In the genomic region with DNA sequence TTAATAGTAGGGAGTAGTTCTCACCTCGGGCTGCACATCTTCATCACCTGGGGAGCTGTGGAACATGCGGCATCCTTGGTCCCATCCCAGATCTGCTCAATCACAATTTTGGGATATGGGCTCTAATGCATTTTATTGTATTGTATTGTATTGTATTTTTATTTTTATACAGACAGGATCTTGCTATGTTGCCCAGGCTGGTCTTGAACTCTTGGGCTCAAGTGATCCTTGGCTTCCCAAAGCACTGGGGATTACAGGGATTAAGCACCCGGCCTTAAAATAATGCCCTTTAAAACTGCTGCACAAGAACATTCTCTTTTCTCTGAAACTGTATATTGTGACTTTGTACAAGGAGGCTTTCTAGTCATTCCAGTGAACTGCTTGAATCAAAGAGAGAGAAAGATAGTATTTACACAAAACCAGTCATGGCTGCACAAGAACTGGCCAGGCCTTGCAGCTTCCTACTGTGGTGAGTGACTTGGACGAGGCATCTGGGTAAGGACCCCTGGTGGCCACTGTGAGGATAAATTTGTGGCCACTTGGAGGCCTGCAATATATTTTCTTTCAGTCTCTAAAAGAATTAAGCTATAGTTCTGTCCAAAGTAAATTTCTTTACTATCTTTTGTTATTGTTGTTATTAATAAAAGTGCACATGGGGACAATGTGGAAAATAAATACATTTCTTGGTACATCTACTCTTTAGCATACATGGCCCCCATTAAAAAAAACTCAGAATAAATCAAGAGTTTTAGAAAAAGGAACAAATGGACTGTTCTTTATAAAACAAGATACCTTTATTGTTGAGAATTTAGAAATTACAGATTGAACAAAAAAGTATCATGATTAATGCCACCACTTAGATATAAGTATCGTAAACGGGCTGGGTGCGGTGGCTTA, we compare ENCODE assay signal across 8 cellular contexts. TPM values are rescaled to one million over a fixed set of nuclear protein-coding genes. Genes with fewer than 3 reads are reported as not detected.
A peak's percentile ranks its signal among the peaks of the same experiment; 100 is the strongest.
DNase-seq lines count a peak whose midpoint lies in the region; ATAC-seq and TF ChIP-seq lines count a peak whose summit lies in the region.

No MANE protein-coding gene starts in this region.

- no peak overlapping the region for H3K9ac ChIP-seq in MM.1S (ENCODE audit: low read length)

- H3K27ac Mint-ChIP-seq in CD8-positive, alpha-beta memory T cell, result peak overlapping the region in 2 of 8 donors; percentile 1 to 76
- H3K27ac Mint-ChIP-seq in activated naive CD8-positive, alpha-beta T cell treated with anti-CD3 and anti-CD28 coated beads for 36 hours, result no peak overlapping the region

- H3K9me2 ChIP-seq in MM.1S (replicated peaks; ENCODE audit: insufficient read depth, low read length), result no peaks in the 10 kb centered on the region

- 72 to 78% (median 72%) methylated on average over 7 of the region's 7 CpGs for WGBS in psoas muscle, 3 donors

- no peaks in the 10 kb centered on the region for H3K9me3 Mint-ChIP-seq in CD8-positive, alpha-beta memory T cell
- no peaks in the 10 kb centered on the region for H3K9me3 Mint-ChIP-seq in activated naive CD8-positive, alpha-beta T cell treated with anti-CD3 and anti-CD28 coated beads for 36 hours

- H3K36me3 ChIP-seq in CD8-positive, alpha-beta memory T cell (ENCODE audit: insufficient read depth, low read length), result no peaks in the 10 kb centered on the region
- H3K36me3 ChIP-seq in MM.1S (replicated peaks; ENCODE audit: insufficient read depth, low read length), result no peaks in the 10 kb centered on the region
- peaks cover 2 to 18% of the 10 kb centered on the region in 2 donors for H3K36me3 ChIP-seq in psoas muscle (ENCODE audit: insufficient read depth in 1 of 2, low read depth in 1 of 2)

- ATAC-seq in GM21360 (IDR thresholded peaks at IDR 0.05; ENCODE audit: unreplicated experiment) (peak; percentile 65), Right ventricle myocardium superior (ENCODE audit: poor library complexity) (peak; percentile 68), psoas muscle (peak; percentile 74 to 79 (median 74)), GM21737 (IDR thresholded peaks at IDR 0.05; ENCODE audit: unreplicated experiment) (no peak)

- no peaks in the 10 kb centered on the region for H3K27me3 Mint-ChIP-seq in CD8-positive, alpha-beta memory T cell
- no peaks in the 10 kb centered on the region for H3K27me3 Mint-ChIP-seq in activated naive CD8-positive, alpha-beta T cell treated with anti-CD3 and anti-CD28 coated beads for 36 hours

- H3K9me3 ChIP-seq in CD8-positive, alpha-beta memory T cell (ENCODE audit: low read length), result no peaks in the 10 kb centered on the region
- H3K9me3 ChIP-seq in MM.1S (replicated peaks; ENCODE audit: insufficient read depth, low read length), result no peaks in the 10 kb centered on the region
- no peaks in the 10 kb centered on the region for H3K9me3 ChIP-seq in psoas muscle

- no peak overlapping the region for H3K4me3 Mint-ChIP-seq in CD8-positive, alpha-beta memory T cell
- no peak overlapping the region for H3K4me3 Mint-ChIP-seq in activated naive CD8-positive, alpha-beta T cell treated with anti-CD3 and anti-CD28 coated beads for 36 hours

- TF ChIP-seq CTCF in MM.1S (IDR thresholded peaks at IDR 0.05; ENCODE audit: low read length) (peak; percentile 86), psoas muscle (IDR thresholded peaks at IDR 0.05) (peak; percentile 76)

- POLR2A ChIA-PET in CD8-positive, alpha-beta memory T cell (lab: Charles Lee), result no interaction called here

- H3K4me2 ChIP-seq in MM.1S (ENCODE audit: low read depth, low read length), result no peak overlapping the region

- DNase-seq in CD8-positive, alpha-beta memory T cell, result peak; percentile 37 to 66 (median 39)
- DNase-seq in MM.1S, result peak; percentile 75
- peak; percentile 86 for DNase-seq in SKM-1 (lab: John Stamatoyannopoulos, UW; ENCODE audit: unreplicated experiment)
- peak; percentile 47 for DNase-seq in activated naive CD8-positive, alpha-beta T cell treated with anti-CD3 and anti-CD28 coated beads for 36 hours
- DNase-seq in Right ventricle myocardium superior, result peak; percentile 66
- DNase-seq in psoas muscle, result peak; percentile 40 to 70

- H2AFZ ChIP-seq in MM.1S (ENCODE audit: low read length), result no peak overlapping the region

- no peaks in the 10 kb centered on the region for H3K27me3 ChIP-seq in CD8-positive, alpha-beta memory T cell (ENCODE audit: insufficient read depth, low read length, poor library complexity, severe bottlenecking)
- H3K27me3 ChIP-seq in MM.1S (replicated peaks; ENCODE audit: insufficient read depth, low read length) (no peaks in the 10 kb centered on the region), psoas muscle (ENCODE audit: insufficient read depth in 3 of 3, low read length in 2 of 3) (no peaks in the 10 kb centered on the region)

- no peak overlapping the region for H3K27ac ChIP-seq in CD8-positive, alpha-beta memory T cell (ENCODE audit: low read depth, low read length)
- no peak overlapping the region for H3K27ac ChIP-seq in MM.1S (ENCODE audit: low read length)
- H3K27ac ChIP-seq in psoas muscle, result no peak overlapping the region

- H3K79me2 ChIP-seq in MM.1S (ENCODE audit: low read length), result 0 out of 2 replicates have a peak, but pooled peaks cover 3% of the 10 kb centered on the region

- CTCF ChIA-PET in CD8-positive, alpha-beta memory T cell (lab: Charles Lee), result interaction anchor here (0.7 to 3.7 kb wide), 28 partner anchors 9 to 871 kb away, joined by 3 to 44 read pairs (median 4); a partner anchor contains a TSS

- peaks cover 6 to 8% (median 6%) of the 10 kb centered on the region in 3 donors for H3K4me1 Mint-ChIP-seq in CD8-positive, alpha-beta memory T cell
- H3K4me1 Mint-ChIP-seq in activated naive CD8-positive, alpha-beta T cell treated with anti-CD3 and anti-CD28 coated beads for 36 hours, result peaks cover 3% of the 10 kb centered on the region

- intact Hi-C loops in Right ventricle myocardium superior (cut with DNase I) (loop anchor here (5.0 kb wide), 1 partner anchor 88 kb away; a partner anchor contains a TSS), psoas muscle (cut with DNase I) (loop anchor here in 1 of 2 donors (5.0 to 10.0 kb wide), 2 partner anchors 50 to 313 kb away; a partner anchor contains a TSS)

- no peaks in the 10 kb centered on the region for H3K4me1 ChIP-seq in CD8-positive, alpha-beta memory T cell (ENCODE audit: insufficient read depth, low read length)
- H3K4me1 ChIP-seq in MM.1S (ENCODE audit: low read length) (no peaks in the 10 kb centered on the region), psoas muscle (no peaks in the 10 kb centered on the region)

- no peaks in the 10 kb centered on the region for H3F3A ChIP-seq in MM.1S (ENCODE audit: insufficient read depth, low read length)

- no peak overlapping the region for H3K4me3 ChIP-seq in CD8-positive, alpha-beta memory T cell (ENCODE audit: low read length)
- no peak overlapping the region for H3K4me3 ChIP-seq in MM.1S (ENCODE audit: low read length)
- no peak overlapping the region for H3K4me3 ChIP-seq in psoas muscle

- no peaks in the 10 kb centered on the region for H4K20me1 ChIP-seq in MM.1S (ENCODE audit: insufficient read depth, low read length)

- H3K36me3 Mint-ChIP-seq in CD8-positive, alpha-beta memory T cell, result peaks cover 0 to 23% (median 6%) of the 10 kb centered on the region in 3 donors
- H3K36me3 Mint-ChIP-seq in activated naive CD8-positive, alpha-beta T cell treated with anti-CD3 and anti-CD28 coated beads for 36 hours, result peaks cover 4% of the 10 kb centered on the region

RNA-seq across cellular contexts. Expression of a gene that starts 48.0 kb away (rescaled TPM):
- total RNA-seq in CD8-positive, alpha-beta memory T cell, result 10 to 100 TPM; 19.4 to 25.7 TPM
- polyA plus RNA-seq in CD8-positive, alpha-beta memory T cell, result 15.5 TPM
- 10 to 100 TPM; 23.3 to 25.4 TPM for total RNA-seq in activated naive CD8-positive, alpha-beta T cell treated with anti-CD3 and anti-CD28 coated beads for 36 hours
- total RNA-seq in Right ventricle myocardium superior (15.7 TPM), psoas muscle (10 to 100 TPM; 20.6 to 26.8 (median 24.1) TPM)
- 10 to 100 TPM; 32.7 to 41.5 (median 34.8) TPM for polyA plus RNA-seq in psoas muscle
